Comparison of ENCODE assay signal across 22 cellular contexts in the genomic region with DNA sequence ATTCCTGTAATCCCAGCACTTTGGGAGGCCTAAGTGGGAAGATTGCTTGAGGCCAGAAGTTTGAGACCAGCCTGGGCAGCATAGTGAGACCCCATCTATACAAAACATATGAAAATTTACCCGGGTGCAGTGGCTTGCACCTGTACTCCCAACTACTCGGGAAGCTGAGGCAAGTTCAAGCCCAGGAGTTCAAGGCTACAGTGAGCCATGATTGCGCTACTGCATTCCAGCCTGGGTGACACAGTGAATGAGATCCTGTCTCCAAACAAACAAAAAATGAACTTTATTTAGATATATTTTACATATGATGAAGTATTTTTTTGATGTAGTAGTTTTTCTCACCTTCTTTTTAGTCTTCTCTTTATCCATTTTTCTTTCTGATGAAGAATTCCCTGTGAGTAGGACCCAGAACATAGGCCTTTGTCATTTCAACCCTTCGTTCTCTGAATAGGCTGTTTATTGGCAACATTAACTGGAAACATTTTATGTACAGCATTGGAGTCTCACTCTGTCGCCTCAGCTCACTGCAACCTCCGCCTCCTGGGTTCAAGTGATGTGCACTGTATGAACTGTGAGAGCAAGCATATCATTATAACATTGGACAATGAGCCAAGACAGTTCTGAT. TPM values are rescaled to one million over a fixed set of nuclear protein-coding genes. Genes with fewer than 3 reads are reported as not detected.
DNase-seq lines count a peak whose midpoint lies in the region; ATAC-seq, FAIRE-seq and TF ChIP-seq lines count a peak whose summit lies in the region.
"Had no signal": no experiment of that assay in that cellular context is flagged by ENCODE, and none has a peak within 500 bp of the region (broad histone marks: within the 10 kb centered on the region; RNA-seq: fewer than 3 reads in every experiment).

No MANE protein-coding gene starts in this region.

- H3K27me3 Mint-ChIP-seq in activated T-cell treated with anti-CD3 and anti-CD28 coated beads, Interleukin-2, amount 50 U/mL, for 72 hours (ENCODE audit: low read depth): no peaks in the 10 kb centered on the region
- H3K27me3 Mint-ChIP-seq in progenitor cell of endocrine pancreas: no peaks in the 10 kb centered on the region
- H3K27me3 Mint-ChIP-seq: CD4-positive, CD25-positive, alpha-beta regulatory T cell had no signal

- CTCF ChIA-PET in OCI-LY7 (lab: Charles Lee; ENCODE audit: unreplicated experiment): no interaction called here
- CTCF ChIA-PET in K562 (lab: Yijun Ruan, JAX; ENCODE audit: low intra/inter-chr PET ratio): no interaction called here

- peak overlapping the region; percentile 67 for H3K27ac Mint-ChIP-seq in activated T-cell treated with anti-CD3 and anti-CD28 coated beads, Interleukin-2, amount 50 U/mL, for 72 hours
- H3K27ac Mint-ChIP-seq in progenitor cell of endocrine pancreas: peak overlapping the region; percentile 93

- WGBS in K562 (ENCODE audit: insufficient coverage, low coverage, missing lambda C conversion rate): 61% methylated on average over 6 of the region's 6 CpGs

- H3K79me2 ChIP-seq in OCI-LY7 (ENCODE audit: insufficient read depth, low read depth, low read length) (peaks cover 75% of the 10 kb centered on the region), K562 (ENCODE audit: control insufficient read depth, insufficient read depth, low read length) (no peaks in the 10 kb centered on the region)

- H3K4me1 ChIP-seq in OCI-LY7 (ENCODE audit: insufficient read depth, low read length, poor library complexity, severe bottlenecking) (peaks cover 66% of the 10 kb centered on the region), K562 (replicated peaks in 1 of 2; ENCODE audit: control insufficient read depth in 2 of 2, insufficient read depth in 2 of 2, low read length in 2 of 2) (peaks cover 0 to 22% of the 10 kb centered on the region in 2 experiments; a peak in 4 of 5 replicates)

- H3K4me3 ChIP-seq in OCI-LY7 (ENCODE audit: low read depth, low read length, poor library complexity, severe bottlenecking) (no peak overlapping the region), K562 (no peak overlapping the region)

- no peak for ATAC-seq in activated T-cell treated with anti-CD3 and anti-CD28 coated beads, Interleukin-2, amount 50 U/mL, for 72 hours (replicated peaks in 1 of 2)
- ATAC-seq in K562 (no peak), GM18502 (IDR thresholded peaks at IDR 0.05; ENCODE audit: poor library complexity, unreplicated experiment) (no peak)

- H3K27me3 ChIP-seq in K562 (ENCODE audit: control insufficient read depth in 2 of 2, insufficient read depth in 2 of 2, low read length in 2 of 2): no peaks in the 10 kb centered on the region

- H3K36me3 Mint-ChIP-seq in activated T-cell treated with anti-CD3 and anti-CD28 coated beads, Interleukin-2, amount 50 U/mL, for 72 hours (ENCODE audit: insufficient read depth in 2 of 2): peaks cover 4 to 10% of the 10 kb centered on the region in 2 donors
- H3K36me3 Mint-ChIP-seq in progenitor cell of endocrine pancreas (ENCODE audit: insufficient read depth): peaks cover 3% of the 10 kb centered on the region

- intact Hi-C loops in OCI-LY7 (cut with micrococcal nuclease; ENCODE audit: unreplicated experiment) (no loop called here), K562 (cut with micrococcal nuclease) (no loop called here)

- H3K9me1 ChIP-seq in K562 (ENCODE audit: control insufficient read depth, insufficient read depth, low read length): no peaks in the 10 kb centered on the region

- POLR2A ChIA-PET in OCI-LY7 (lab: Charles Lee) (interaction anchor here (0.6 to 0.7 kb wide), 4 partner anchors 20 to 336 kb away, joined by 3 to 5 read pairs (median 3); no protein-coding TSS in a partner anchor), K562 (lab: Yijun Ruan, JAX) (interaction anchor here (0.7 kb wide), 1 partner anchor 12 kb away, joined by 5 read pairs; no protein-coding TSS in a partner anchor)

- H3K4me1 Mint-ChIP-seq in activated T-cell treated with anti-CD3 and anti-CD28 coated beads, Interleukin-2, amount 50 U/mL, for 72 hours (ENCODE audit: low read depth): peaks cover 79% of the 10 kb centered on the region
- H3K4me1 Mint-ChIP-seq in progenitor cell of endocrine pancreas (ENCODE audit: low read depth): peaks cover 40% of the 10 kb centered on the region

- H3K4me2 ChIP-seq in OCI-LY7 (ENCODE audit: low read length) (0 out of 2 replicates have a peak overlapping the region, but pooled peaks have one; percentile 5), K562 (ENCODE audit: insufficient read depth, low read length) (no peak overlapping the region)

- no peaks in the 10 kb centered on the region for H4K20me1 ChIP-seq in OCI-LY7 (ENCODE audit: insufficient read depth, low read length)
- H4K20me1 ChIP-seq in K562 (replicated peaks; ENCODE audit: control insufficient read depth, insufficient read depth, low read length): peaks cover 17% of the 10 kb centered on the region

- no peak for TF ChIP-seq POLR2A in K562 (conservative IDR thresholded peaks at IDR 0.05)

- no peak for TF ChIP-seq RAD21 in K562 (CRISPR knock-in tag; conservative IDR thresholded peaks at IDR 0.05 in 1 of 2, IDR thresholded peaks at IDR 0.05 in 1 of 2)

- no peak for FAIRE-seq in K562 (lab: Jason Lieb, UNC)
- FAIRE-seq: D721Med, GM12892 had no signal

- peaks cover 24% of the 10 kb centered on the region for H3K36me3 ChIP-seq in OCI-LY7 (ENCODE audit: insufficient read depth, low read length)
- H3K36me3 ChIP-seq in K562 (ENCODE audit: control insufficient read depth, insufficient read depth, low read length): peaks cover 2% of the 10 kb centered on the region; the same call in 1 of the 3 replicates

- no peak for TF ChIP-seq EP300 in K562 (IDR thresholded peaks at IDR 0.05; ENCODE audit: low read length)

- H3K9ac ChIP-seq in K562 (ENCODE audit: insufficient read depth in 1 of 2, low read depth in 2 of 2, low read length in 2 of 2): no peak overlapping the region

- no peaks in the 10 kb centered on the region for H3K9me2 ChIP-seq in OCI-LY7 (ENCODE audit: insufficient read depth, low read length)

- H3K9me3 ChIP-seq in OCI-LY7 (ENCODE audit: low read length) (no peaks in the 10 kb centered on the region), K562 (replicated peaks; ENCODE audit: control insufficient read depth, insufficient read depth, low read depth, low read length) (no peaks in the 10 kb centered on the region)

- no peak for DNase-seq in activated T-cell treated with anti-CD3 and anti-CD28 coated beads, Interleukin-2, amount 50 U/mL, for 72 hours
- DNase-seq in activated T-cell treated with anti-CD3 and anti-CD28 coated beads for 4 hours (no peak), OCI-LY7 (ENCODE audit: low spot score) (no peak), K562 (ENCODE audit: extremely low read depth in 1 of 4, low spot score in 3 of 4) (no peak), progenitor cell of endocrine pancreas (ENCODE audit: low spot score, unreplicated experiment) (no peak), occipital lobe (lab: John Stamatoyannopoulos, UW) (no peak)
- DNase-seq in stimulated activated CD4-positive, alpha-beta T cell treated with anti-CD3 and anti-CD28 coated beads, Interleukin-4, amount 100 ng/mL, for 1 hour: no peak
- DNase-seq: AML-193; CD4-positive, CD25-positive, alpha-beta regulatory T cell; DND-41; GDM1; GOT3; KBM-7; NCI-H1048; NCI-H1694; NCI-H2107; NCI-H226; NCI-H526 treated with DMSO at 0.1 percent for 48 hours had no signal

- peak overlapping the region in 1 of 2 donors; percentile 16 for H3K4me3 Mint-ChIP-seq in activated T-cell treated with anti-CD3 and anti-CD28 coated beads, Interleukin-2, amount 50 U/mL, for 72 hours
- no peak overlapping the region for H3K4me3 Mint-ChIP-seq in progenitor cell of endocrine pancreas (ENCODE audit: low read depth)
- H3K4me3 Mint-ChIP-seq: CD4-positive, CD25-positive, alpha-beta regulatory T cell had no signal

- H2AFZ ChIP-seq in OCI-LY7 (ENCODE audit: low read length): no peak overlapping the region
- H2AFZ ChIP-seq in K562 (ENCODE audit: low read depth, low read length): no peak overlapping the region

- H3K27ac ChIP-seq in OCI-LY7 (ENCODE audit: low read depth, low read length, poor library complexity, severe bottlenecking) (no peak overlapping the region), K562 (ENCODE audit: extremely low read depth, low read depth, low read length) (no peak overlapping the region)
- H3K27ac ChIP-seq: HL-60 had no signal

- no peaks in the 10 kb centered on the region for H3K9me3 Mint-ChIP-seq in activated T-cell treated with anti-CD3 and anti-CD28 coated beads, Interleukin-2, amount 50 U/mL, for 72 hours
- H3K9me3 Mint-ChIP-seq in progenitor cell of endocrine pancreas (ENCODE audit: low read depth): no peaks in the 10 kb centered on the region
- H3K9me3 Mint-ChIP-seq: CD4-positive, CD25-positive, alpha-beta regulatory T cell had no signal

- BruUV-seq in OCI-LY7 (replicated peaks; lab: Mats Ljungman, UMichigan) (no TSS peak), K562 (replicated peaks; lab: Mats Ljungman, UMichigan) (no TSS peak)

- in situ Hi-C loops in K562 (cut with MboI): no loop called here

- no peak for TF ChIP-seq CTCF in OCI-LY7 (conservative IDR thresholded peaks at IDR 0.05; ENCODE audit: low read length)
- TF ChIP-seq CTCF in K562 (IDR thresholded peaks at IDR 0.05 in 2 of 3, conservative IDR thresholded peaks at IDR 0.05 in 1 of 3; ENCODE audit: insufficient read depth in 2 of 3, low read depth in 1 of 3, low read length in 3 of 3): no peak
- TF ChIP-seq CTCF in progenitor cell of endocrine pancreas (IDR thresholded peaks at IDR 0.05; ENCODE audit: unreplicated experiment): no peak

RNA-seq across cellular contexts. Expression of gene KIF3B, which starts 10.9 kb away (rescaled TPM):
- 10 to 100 TPM; 30.3 to 37.9 TPM for total RNA-seq in activated T-cell treated with anti-CD3 and anti-CD28 coated beads, Interleukin-2, amount 50 U/mL, for 72 hours
- total RNA-seq in OCI-LY7 (2014; rRNA removed; shearing (Covaris generic)): 7.9 and 8.2 TPM in 2 replicates
- total RNA-seq in OCI-LY7 (2022) (20.8 and 25.2 TPM in 2 replicates), K562 (2014; rRNA removed) (6.3 and 7.8 TPM in 2 replicates), K562 (2014; rRNA removed; fragmentation: Illumina TruSeq; extraction: Trizol) (9.6 and 11.5 TPM in 2 replicates), K562 (2015; rRNA removed; fragmentation: Illumina TruSeq; extraction: Trizol) (8.4 and 8.6 TPM in 2 replicates), K562 (2021) (9.1 and 9.8 TPM in 2 replicates), progenitor cell of endocrine pancreas (60.2 and 61.6 TPM in 2 replicates), occipital lobe (92.5 TPM)
- 9.0 and 15.2 TPM in 2 replicates for total RNA-seq in K562 (2011; cell fraction: chromatin; rRNA removed; ENCODE audit: low replicate concordance)
- 5.3 and 5.7 TPM in 2 replicates for total RNA-seq in K562 (2011; cell fraction: nucleolus; rRNA removed)
- 7.2 and 7.9 TPM in 2 replicates for total RNA-seq in K562 (2011; cell fraction: nucleoplasm; rRNA removed)
- polyA plus RNA-seq in K562 (2011; rRNA removed) (6.8 and 12.3 TPM in 2 replicates), K562 (2014; fragmentation: Illumina TruSeq; extraction: Trizol) (11.5 and 11.7 TPM in 2 replicates), K562 (2014; fragmentation: Nextera tagmentation; extraction: Ambion mirVana) (1 to 10 TPM; 2.9 to 3.6 TPM), K562 (2014; rRNA removed) (7.2 and 7.7 TPM in 2 replicates)
- 6.0 and 7.9 TPM in 2 replicates for polyA plus RNA-seq in K562 (2011; cell fraction: cytosol; rRNA removed)
- polyA plus RNA-seq in K562 (2011; cell fraction: nucleus; rRNA removed): 3.2 and 4.4 TPM in 2 replicates
- 8.6 and 10.3 TPM in 2 replicates for polyA plus RNA-seq in K562 (2012)
- 12.5 and 18.6 TPM in 2 replicates for polyA minus RNA-seq in K562 (2011; rRNA and poly(A)+ RNA removed)
- 5.3 and 7.4 TPM in 2 replicates for polyA minus RNA-seq in K562 (2011; cell fraction: cytosol; rRNA and poly(A)+ RNA removed)
- 2.0 and 3.4 TPM in 2 replicates for polyA minus RNA-seq in K562 (2011; cell fraction: nucleus; rRNA and poly(A)+ RNA removed)
